In the genomic region with DNA sequence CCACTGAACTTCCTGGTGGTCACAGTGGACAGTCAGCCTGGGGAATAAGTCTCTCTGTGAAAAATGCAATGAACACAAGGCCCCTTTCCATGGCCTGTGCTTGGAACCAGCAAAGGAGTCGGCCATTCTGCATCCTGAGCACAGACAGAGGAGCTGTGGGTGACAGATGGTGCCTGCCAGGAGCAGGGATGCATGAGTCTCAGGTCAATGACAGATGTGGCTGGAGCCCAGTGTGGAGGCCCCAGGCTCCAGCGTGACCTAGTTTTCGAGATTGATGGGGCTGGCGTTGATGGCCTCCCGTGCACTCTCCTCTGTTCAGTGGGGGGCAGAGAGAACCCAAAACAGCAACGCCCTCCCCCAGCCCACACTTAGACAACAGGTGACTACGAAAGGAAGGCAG, we compare ENCODE assay signal across 20 cellular contexts. TPM values are rescaled to one million over a fixed set of nuclear protein-coding genes. Genes with fewer than 3 reads are reported as not detected.
DNase-seq lines count a peak whose midpoint lies in the region; ATAC-seq and TF ChIP-seq lines count a peak whose summit lies in the region.
"Had no signal": no experiment of that assay in that cellular context is flagged by ENCODE, and none has a peak within 500 bp of the region (broad histone marks: within the 10 kb centered on the region; RNA-seq: fewer than 3 reads in every experiment).

No MANE protein-coding gene starts in this region.

- H4K20me1 ChIP-seq in SK-N-SH (ENCODE audit: insufficient read depth), result no peaks in the 10 kb centered on the region

- H3K9ac ChIP-seq in SK-N-SH, result no peak overlapping the region

- no peak for TF ChIP-seq POLR2A in sigmoid colon (IDR thresholded peaks at IDR 0.05)

- H3K27me3 Mint-ChIP-seq in activated naive CD8-positive, alpha-beta T cell treated with anti-CD3 and anti-CD28 coated beads, Interleukin-2, amount 50 U/mL, for 24 hours, result no peaks in the 10 kb centered on the region
- H3K27me3 Mint-ChIP-seq: activated CD4-positive, alpha-beta T cell treated with anti-CD3 and anti-CD28 coated beads, Interleukin-2, amount 10 ng/mL, durations not matched to agents 24 days and 14 days had no signal

- TF ChIP-seq CTCF in SK-N-SH (IDR thresholded peaks at IDR 0.05) (no peak), sigmoid colon (IDR thresholded peaks at IDR 0.05) (no peak)

- H3F3A ChIP-seq in SK-N-SH (replicated peaks; ENCODE audit: insufficient read depth), result no peaks in the 10 kb centered on the region

- no peak overlapping the region for H3K4me2 ChIP-seq in SK-N-SH

- 37% methylated on average over 7 of the region's 7 CpGs for WGBS in SK-N-SH (ENCODE audit: low lambda C conversion rate)
- WGBS in sigmoid colon, 2 donors, result 94 to 95% methylated on average over 7 of the region's 7 CpGs

- POLR2A ChIA-PET in SK-N-SH (lab: Yijun Ruan, JAX), result no interaction called here

- DNase-seq in SK-N-SH (peak; percentile 53), NCI-H2171 (lab: John Stamatoyannopoulos, UW) (peak; percentile 60), sigmoid colon (peak; percentile 36)
- peak; percentile 5 for DNase-seq in activated naive CD8-positive, alpha-beta T cell treated with anti-CD3 and anti-CD28 coated beads, Interleukin-2, amount 50 U/mL, for 24 hours
- no peak for DNase-seq in stimulated activated CD4-positive, alpha-beta T cell treated with anti-CD3 and anti-CD28 coated beads, Interleukin-4, amount 100 ng/mL, for 1 hour
- DNase-seq: 8988T; activated CD4-positive, alpha-beta T cell treated with anti-CD3 and anti-CD28 coated beads, Interleukin-2, amount 10 ng/mL, durations not matched to agents 24 days and 14 days; colonic mucosa; EL; HFFc6; Karpas-422; NCI-H187 treated with DMSO at 0.1 percent for 48 hours had no signal

- H3K27ac ChIP-seq in SK-N-SH (ENCODE audit: low read depth in 2 of 2, low read length in 1 of 2) (no peak overlapping the region), sigmoid colon (no peak overlapping the region)
- H3K27ac ChIP-seq: body of pancreas, colonic mucosa, upper lobe of left lung had no signal

- no peaks in the 10 kb centered on the region for H3K9me3 Mint-ChIP-seq in activated naive CD8-positive, alpha-beta T cell treated with anti-CD3 and anti-CD28 coated beads, Interleukin-2, amount 50 U/mL, for 24 hours
- H3K9me3 Mint-ChIP-seq: activated CD4-positive, alpha-beta T cell treated with anti-CD3 and anti-CD28 coated beads, Interleukin-2, amount 10 ng/mL, durations not matched to agents 24 days and 14 days; HFFc6; nephron had no signal

- no peak overlapping the region for H3K27ac Mint-ChIP-seq in activated naive CD8-positive, alpha-beta T cell treated with anti-CD3 and anti-CD28 coated beads, Interleukin-2, amount 50 U/mL, for 24 hours
- H3K27ac Mint-ChIP-seq: HFFc6, progenitor cell of endocrine pancreas had no signal

- H3K4me1 ChIP-seq in SK-N-SH (ENCODE audit: control insufficient read depth in 1 of 2, insufficient read depth in 2 of 2, low read depth in 1 of 2, low read length in 1 of 2) (peaks cover 0 to 2% of the 10 kb centered on the region in 2 experiments; a peak in 1 of 4 replicates), sigmoid colon (peaks cover 0 to 25% (median 16%) of the 10 kb centered on the region in 4 donors)
- H3K4me1 ChIP-seq: body of pancreas, colonic mucosa had no signal

- no peak for TF ChIP-seq RAD21 in SK-N-SH (IDR thresholded peaks at IDR 0.05; ENCODE audit: low read length)

- peaks cover 97% of the 10 kb centered on the region for H3K4me1 Mint-ChIP-seq in activated naive CD8-positive, alpha-beta T cell treated with anti-CD3 and anti-CD28 coated beads, Interleukin-2, amount 50 U/mL, for 24 hours

- H3K36me3 Mint-ChIP-seq in activated naive CD8-positive, alpha-beta T cell treated with anti-CD3 and anti-CD28 coated beads, Interleukin-2, amount 50 U/mL, for 24 hours (ENCODE audit: low read depth), result peaks cover 63% of the 10 kb centered on the region

- no peaks in the 10 kb centered on the region for H3K9me3 ChIP-seq in SK-N-SH
- no peaks in the 10 kb centered on the region for H3K9me3 ChIP-seq in sigmoid colon
- H3K9me3 ChIP-seq: body of pancreas, colonic mucosa, upper lobe of left lung had no signal

- H3K36me3 ChIP-seq in SK-N-SH (replicated peaks in 1 of 2; ENCODE audit: control insufficient read depth in 1 of 2, insufficient read depth in 2 of 2, low read length in 1 of 2) (no peaks in the 10 kb centered on the region), sigmoid colon (no peaks in the 10 kb centered on the region)
- H3K36me3 ChIP-seq: colonic mucosa, upper lobe of left lung had no signal

- H3K4me3 Mint-ChIP-seq in activated naive CD8-positive, alpha-beta T cell treated with anti-CD3 and anti-CD28 coated beads, Interleukin-2, amount 50 U/mL, for 24 hours, result no peak overlapping the region
- H3K4me3 Mint-ChIP-seq: HFFc6, nephron had no signal

- no peak overlapping the region for H2AFZ ChIP-seq in SK-N-SH (ENCODE audit: low read depth)

- H3K79me2 ChIP-seq in SK-N-SH (ENCODE audit: insufficient read depth), result no peaks in the 10 kb centered on the region

- H3K9me2 ChIP-seq in SK-N-SH, result no peaks in the 10 kb centered on the region

- TF ChIP-seq EP300 in SK-N-SH (IDR thresholded peaks at IDR 0.05; ENCODE audit: borderline replicate concordance in 1 of 2, low read depth in 1 of 2, low read length in 1 of 2) (no peak; a peak in 1 of 4 replicates), sigmoid colon (IDR thresholded peaks at IDR 0.05) (no peak)

- H3K4me3 ChIP-seq in SK-N-SH (ENCODE audit: low read depth in 2 of 2, low read length in 1 of 2), result no peak overlapping the region
- H3K4me3 ChIP-seq in sigmoid colon, result no peak overlapping the region
- H3K4me3 ChIP-seq: body of pancreas, colonic mucosa, upper lobe of left lung had no signal

- CTCF ChIA-PET in SK-N-SH (lab: Yijun Ruan, JAX), result interaction anchor here (0.9 kb wide), 1 partner anchor 24 kb away, joined by 3 read pairs; no protein-coding TSS in a partner anchor

- intact Hi-C loops in sigmoid colon (cut with DNase I), result no loop called here

- ATAC-seq in SK-N-SH treated with all-trans-retinoic acid at 6 μM for 48 hours (no peak; the same call in 2 of the 3 replicates), HG02981 (IDR thresholded peaks at IDR 0.05; ENCODE audit: unreplicated experiment) (no peak), GM21737 (IDR thresholded peaks at IDR 0.05; ENCODE audit: unreplicated experiment) (no peak)
- ATAC-seq in activated naive CD8-positive, alpha-beta T cell treated with anti-CD3 and anti-CD28 coated beads, Interleukin-2, amount 50 U/mL, for 24 hours, result no peak
- ATAC-seq: body of pancreas had no signal

- H3K27me3 ChIP-seq in SK-N-SH (ENCODE audit: insufficient read depth) (no peaks in the 10 kb centered on the region), sigmoid colon (no peaks in the 10 kb centered on the region)
- H3K27me3 ChIP-seq: body of pancreas, colonic mucosa, upper lobe of left lung had no signal

TF ChIP-seq in SK-N-SH, 30 proteins besides CTCF, POLR2A, EP300 and RAD21:
- TF ChIP-seq MXI1 (IDR thresholded peaks at IDR 0.05; ENCODE audit: low read depth, low read length), result 0 out of 2 replicates have a peak, but pooled peaks have one; percentile 20
- TF ChIP-seq YY1 (IDR thresholded peaks at IDR 0.05; ENCODE audit: low read depth), result no peak

TF ChIP-seq in SK-N-SH treated with all-trans-retinoic acid at 6 μM for 48 hours, 23 proteins besides CTCF, POLR2A, EP300 and RAD21:
- TF ChIP-seq, protein P1, sequence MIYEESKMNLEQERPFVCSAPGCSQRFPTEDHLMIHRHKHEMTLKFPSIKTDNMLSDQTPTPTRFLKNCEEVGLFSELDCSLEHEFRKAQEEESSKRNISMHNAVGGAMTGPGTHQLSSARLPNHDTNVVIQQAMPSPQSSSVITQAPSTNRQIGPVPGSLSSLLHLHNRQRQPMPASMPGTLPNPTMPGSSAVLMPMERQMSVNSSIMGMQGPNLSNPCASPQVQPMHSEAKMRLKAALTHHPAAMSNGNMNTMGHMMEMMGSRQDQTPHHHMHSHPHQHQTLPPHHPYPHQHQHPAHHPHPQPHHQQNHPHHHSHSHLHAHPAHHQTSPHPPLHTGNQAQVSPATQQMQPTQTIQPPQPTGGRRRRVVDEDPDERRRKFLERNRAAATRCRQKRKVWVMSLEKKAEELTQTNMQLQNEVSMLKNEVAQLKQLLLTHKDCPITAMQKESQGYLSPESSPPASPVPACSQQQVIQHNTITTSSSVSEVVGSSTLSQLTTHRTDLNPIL (CRISPR knock-in tag; IDR thresholded peaks at IDR 0.05; ENCODE audit: low read depth), result no peak
- TF ChIP-seq SNAI2 (CRISPR knock-in tag; IDR thresholded peaks at IDR 0.05) (no peak), BACH2 (CRISPR knock-in tag; IDR thresholded peaks at IDR 0.05; ENCODE audit: borderline replicate concordance) (no peak)
TF ChIP-seq in SK-N-SH treated with all-trans-retinoic acid at 6 μM for 48 hours: peak in this region for 0.

RNA-seq across cellular contexts. Expression of a gene that starts 34.5 kb away (rescaled TPM):
- not detected in 2 replicates for polyA plus RNA-seq in SK-N-SH (2012; rRNA removed)
- not detected in 2 replicates for polyA plus RNA-seq in SK-N-SH (2012; cell fraction: cytosol; rRNA removed)
- not detected in 2 replicates for polyA plus RNA-seq in SK-N-SH (2012; cell fraction: nucleus; rRNA removed)
- total RNA-seq in sigmoid colon, result under 1 TPM in 2 of 4 donors, not detected in 2; 0.54 to 0.55 TPM
- polyA plus RNA-seq in sigmoid colon, result 10 to 100 TPM in 1 of 3 donors, under 1 TPM in 2; 0.23 to 12.3 (median 0.60) TPM
- total RNA-seq: HFFc6, progenitor cell of endocrine pancreas, RPMI7951 had no signal
